ENCODE assay signal across 9 cellular contexts in the genomic region with DNA sequence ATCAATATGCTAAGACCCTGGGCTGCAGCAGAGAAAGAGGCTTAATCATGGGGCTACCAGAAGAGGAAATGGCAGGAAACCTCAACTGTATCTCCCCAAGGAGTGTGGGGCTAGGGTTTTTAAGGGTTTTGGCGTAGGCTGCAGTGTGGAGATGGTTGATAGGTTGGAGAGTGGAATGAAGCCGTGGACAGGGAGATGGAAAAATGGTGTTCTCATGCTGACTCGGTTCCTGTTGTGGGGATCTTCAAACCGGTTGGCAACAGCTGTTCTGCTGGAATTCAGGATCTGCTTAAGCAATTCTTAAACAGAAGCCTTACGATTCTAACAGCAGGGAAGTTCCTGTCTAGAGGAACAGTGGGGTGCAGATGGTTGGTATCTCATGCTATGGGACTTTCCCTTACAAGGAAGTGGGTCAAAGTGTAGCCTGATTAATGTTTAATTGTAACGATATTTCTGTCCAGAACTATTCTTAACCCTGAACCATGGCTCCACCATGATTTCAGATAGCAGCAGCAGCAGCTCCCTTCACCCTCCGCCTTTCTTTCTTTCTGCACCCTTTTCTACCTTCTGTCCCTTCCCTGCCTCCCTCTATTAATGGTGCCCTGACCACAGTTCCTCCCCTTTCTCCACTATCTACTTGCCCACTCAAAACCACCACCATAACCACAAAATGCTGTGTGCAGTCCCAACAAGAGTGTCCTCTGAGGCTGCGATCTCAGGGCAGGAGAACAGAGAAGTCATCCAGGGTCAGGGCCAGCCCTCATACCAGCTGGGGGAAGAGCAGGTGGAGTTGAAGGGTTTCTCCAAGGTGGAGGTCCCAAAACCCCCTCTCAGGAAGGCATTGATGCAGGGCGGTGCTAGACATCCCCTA. TPM values are rescaled to one million over a fixed set of nuclear protein-coding genes. Genes with fewer than 3 reads are reported as not detected.
DNase-seq lines count a peak whose midpoint lies in the region; ATAC-seq and FAIRE-seq lines count a peak whose summit lies in the region.
"Had no signal": no experiment of that assay in that cellular context is flagged by ENCODE, and none has a peak within 500 bp of the region (broad histone marks: within the 10 kb centered on the region; RNA-seq: fewer than 3 reads in every experiment).

No MANE protein-coding gene starts in this region.

- H3K27ac ChIP-seq in SK-N-MC = peak overlapping the region; percentile 91
- H3K27ac ChIP-seq in substantia nigra (ENCODE audit: low read depth, low read length, poor library complexity, severe bottlenecking) = no peak overlapping the region
- H3K27ac ChIP-seq: upper lobe of left lung had no signal

- no peaks in the 10 kb centered on the region for H3K9me3 ChIP-seq in SK-N-MC (ENCODE audit: low read depth, low read length)
- H3K9me3 ChIP-seq: upper lobe of left lung had no signal

- peak overlapping the region; percentile 35 for H3K4me3 ChIP-seq in SK-N-MC
- H3K4me3 ChIP-seq: upper lobe of left lung had no signal

- DNase-seq in CMK (ENCODE audit: low read depth) = peak; percentile 98
- DNase-seq in SK-N-MC (ENCODE audit: low read depth, low spot score) = peak; percentile 91
- DNase-seq in left lobe of liver (ENCODE audit: low spot score) = peak; percentile 26
- DNase-seq in HTR-8/SVneo (ENCODE audit: insufficient read length, low spot score) = no peak
- no peak for DNase-seq in substantia nigra (lab: John Stamatoyannopoulos, UW)
- no peak for DNase-seq in NK-92 treated with Interleukin-12 subunit alpha and Interleukin-12 subunit beta, amount 100 ng/mL, for 24 hours (lab: John Stamatoyannopoulos, UW)
- no peak for DNase-seq in NCI-H524 treated with DMSO at 0.1 percent for 48 hours (lab: John Stamatoyannopoulos, UW)

- FAIRE-seq in HTR-8/SVneo (lab: Jason Lieb, UNC) = no peak

- H3K9ac ChIP-seq in SK-N-MC (ENCODE audit: insufficient read length) = no peak overlapping the region

- ATAC-seq in GM21619 (IDR thresholded peaks at IDR 0.05; ENCODE audit: unreplicated experiment) (peak; percentile 36), left lobe of liver (peak; percentile 45)

- no peaks in the 10 kb centered on the region for H3K36me3 ChIP-seq in SK-N-MC (ENCODE audit: insufficient read depth, low read length)
- H3K36me3 ChIP-seq: upper lobe of left lung had no signal

RNA-seq across cellular contexts. Expression of a gene that starts 30.8 kb away (rescaled TPM):
- 0.33 TPM for total RNA-seq in left lobe of liver

RNA-seq across cellular contexts. Expression of a gene that starts 48.4 kb away (rescaled TPM):
- total RNA-seq in left lobe of liver = 5.0 TPM

Comparison
In these comparisons a context has a peak if more than half of its experiments do, and no peak if none do; other contexts are left out.
1. DNase-seq: peak in CMK (single experiment), SK-N-MC (single experiment) and left lobe of liver (single experiment); none in HTR-8/SVneo (single experiment), substantia nigra (0 of 49), NK-92 treated with Interleukin-12 subunit alpha and Interleukin-12 subunit beta, amount 100 ng/mL, for 24 hours (single experiment) and NCI-H524 treated with DMSO at 0.1 percent for 48 hours (single experiment).